Comparison of ENCODE assay signal across 22 cellular contexts in genomic region chr13:19069684-19070397, GRCh38.
"Had no signal": no experiment of that assay in that cellular context is flagged by ENCODE, and none has a peak within 500 bp of the region (broad histone marks: within the 10 kb centered on the region; RNA-seq: fewer than 3 reads in every experiment).

No MANE protein-coding gene starts in this region.

- H3K27ac ChIP-seq: dorsolateral prefrontal cortex, heart left ventricle, pancreas, right lobe of liver, spleen, testis, tibial nerve had no signal

- H3K36me3 ChIP-seq: heart left ventricle, pancreas, right lobe of liver, spleen, tibial nerve had no signal

- ATAC-seq: heart left ventricle; left lobe of liver; mucosa of descending colon; pancreas; stimulated activated naive B cell treated with anti-CD40 and anti-IgM and Interleukin-4, amounts not matched to agents 10 μg/mL and 1 μg/mL and 100 μg/mL, for 72 hours; stimulated activated naive CD8-positive, alpha-beta T cell treated with anti-CD3 and anti-CD28 coated beads, Interleukin-15, amount 100 ng/mL, for 72 hours had no signal

- FAIRE-seq: frontal cortex, islet of Langerhans, pancreas had no signal

- H3K4me1 Mint-ChIP-seq: natural killer cell; neural crest cell; stimulated activated naive B cell treated with anti-CD40 and anti-IgM and Interleukin-4, amounts not matched to agents 10 μg/mL and 1 μg/mL and 100 μg/mL, for 72 hours; stimulated activated naive CD8-positive, alpha-beta T cell treated with anti-CD3 and anti-CD28 coated beads, Interleukin-15, amount 100 ng/mL, for 72 hours had no signal

- H3K27me3 Mint-ChIP-seq: progenitor cell of endocrine pancreas; stimulated activated naive B cell treated with anti-CD40 and anti-IgM and Interleukin-4, amounts not matched to agents 10 μg/mL and 1 μg/mL and 100 μg/mL, for 72 hours; stimulated activated naive CD8-positive, alpha-beta T cell treated with anti-CD3 and anti-CD28 coated beads, Interleukin-15, amount 100 ng/mL, for 72 hours had no signal

- H3K4me1 ChIP-seq: heart left ventricle, pancreas, right lobe of liver, spleen, testis, tibial nerve had no signal

- H3K9me3 ChIP-seq: pancreas, right lobe of liver, testis had no signal

- H3K27me3 ChIP-seq: heart left ventricle, pancreas, right lobe of liver, spleen, testis, tibial nerve had no signal

- H3K36me3 Mint-ChIP-seq: natural killer cell; stimulated activated naive B cell treated with anti-CD40 and anti-IgM and Interleukin-4, amounts not matched to agents 10 μg/mL and 1 μg/mL and 100 μg/mL, for 72 hours had no signal

- H3K4me3 ChIP-seq: dorsolateral prefrontal cortex, heart left ventricle, mucosa of descending colon, pancreas, right lobe of liver, spleen, testis, tibial nerve had no signal

- DNase-seq: cortex of kidney; dorsolateral prefrontal cortex; effector CD8-positive, alpha-beta T cell; heart left ventricle; hippocampal formation; mucosa of descending colon; natural killer cell; pancreas; right lobe of liver; spleen; stimulated activated CD4-positive, alpha-beta T cell treated with anti-CD3 and anti-CD28 coated beads, Interleukin-15, amount 100 ng/mL, for 24 hours; stimulated activated CD4-positive, alpha-beta T cell treated with anti-CD3 and anti-CD28 coated beads, Interleukin-1b, Interleukin-23, amount 100 ng/mL, for 48 hours; stimulated activated CD4-positive, alpha-beta T cell treated with anti-CD3 and anti-CD28 coated beads, Interleukin-4, amount 100 ng/mL, for 24 hours; stimulated activated naive B cell treated with anti-CD40 and anti-IgM and Interleukin-4, amounts not matched to agents 10 μg/mL and 1 μg/mL and 100 μg/mL, for 72 hours; stimulated activated naive CD8-positive, alpha-beta T cell treated with anti-CD3 and anti-CD28 coated beads, Interleukin-15, amount 100 ng/mL, for 72 hours; testis had no signal

- H3K4me3 Mint-ChIP-seq: natural killer cell; neural crest cell; stimulated activated naive B cell treated with anti-CD40 and anti-IgM and Interleukin-4, amounts not matched to agents 10 μg/mL and 1 μg/mL and 100 μg/mL, for 72 hours; stimulated activated naive CD8-positive, alpha-beta T cell treated with anti-CD3 and anti-CD28 coated beads, Interleukin-15, amount 100 ng/mL, for 72 hours had no signal

- H3K27ac Mint-ChIP-seq: natural killer cell; progenitor cell of endocrine pancreas; stimulated activated naive B cell treated with anti-CD40 and anti-IgM and Interleukin-4, amounts not matched to agents 10 μg/mL and 1 μg/mL and 100 μg/mL, for 72 hours; stimulated activated naive CD8-positive, alpha-beta T cell treated with anti-CD3 and anti-CD28 coated beads, Interleukin-15, amount 100 ng/mL, for 72 hours had no signal
